ENCODE assay signal across 1 cellular context in genomic region chr3:173306110-173306509, GRCh38.
A peak's percentile ranks its signal among the peaks of the same experiment; 100 is the strongest.
TF ChIP-seq lines count a peak whose summit lies in the region.

No MANE protein-coding gene starts in this region.

TF ChIP-seq in GM23338, 12 proteins besides CTCF, POLR2A, EP300 and RAD21:
- TF ChIP-seq ZNF462 (CRISPR knock-in tag; IDR thresholded peaks at IDR 0.05) (no peak), NANOG (IDR thresholded peaks at IDR 0.05; ENCODE audit: borderline replicate concordance) (peak; percentile 31; the same call in 1 of the 2 replicates)
